Comparison of ENCODE assay signal across 8 cellular contexts in the genomic region with DNA sequence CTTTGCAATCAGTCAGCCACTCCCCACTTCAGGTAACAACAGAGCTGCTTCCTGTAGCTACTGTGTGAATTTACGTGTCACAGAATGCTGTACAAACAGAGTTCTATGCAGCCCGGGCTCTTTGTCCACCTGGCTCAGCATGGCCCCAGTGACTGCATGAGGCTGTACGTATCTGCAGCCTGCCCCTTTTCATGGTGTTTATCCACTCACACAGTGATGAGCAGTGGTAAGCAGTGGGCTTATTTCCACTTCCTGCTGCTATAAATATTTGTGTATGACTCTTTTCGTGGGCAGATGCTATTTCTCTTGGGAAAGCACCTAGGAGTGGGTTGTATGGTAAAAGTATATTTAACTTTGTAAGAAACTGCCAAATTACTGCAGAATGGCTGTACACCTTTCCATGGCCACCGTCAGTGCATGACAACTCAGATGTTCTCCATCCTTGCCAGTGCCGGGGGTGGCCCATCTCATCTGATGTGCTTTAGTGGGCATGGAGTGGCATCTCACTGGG.
A peak's percentile ranks its signal among the peaks of the same experiment; 100 is the strongest.
DNase-seq lines count a peak whose midpoint lies in the region; ATAC-seq and TF ChIP-seq lines count a peak whose summit lies in the region.

No MANE protein-coding gene starts in this region.

- in situ Hi-C loops in astrocyte of the spinal cord (cut with HindIII; ENCODE audit: low sequenced_read_pairs), result no loop called here

- DNase-seq in NCI-H345 treated with DMSO at 0.1 percent for 48 hours (lab: John Stamatoyannopoulos, UW; ENCODE audit: unreplicated experiment) (peak; percentile 28), astrocyte of the spinal cord (ENCODE audit: low read depth, low spot score) (peak; percentile 27), putamen (ENCODE audit: low spot score) (no peak), NCI-H2171 treated with DMSO at 0.1 percent for 48 hours (lab: John Stamatoyannopoulos, UW) (no peak), SIG-M5 treated with dmso at 0.1 percent for 504 hours (lab: John Stamatoyannopoulos, UW; ENCODE audit: unreplicated experiment) (no peak)
- DNase-seq in stimulated activated CD4-positive, alpha-beta T cell treated with anti-CD3 and anti-CD28 coated beads, Interleukin-1b, Interleukin-23, amount 100 ng/mL, for 4 hours (ENCODE audit: low read depth in 2 of 2), result peak; percentile 37

- no peak for TF ChIP-seq CTCF in astrocyte of the spinal cord (IDR thresholded peaks at IDR 0.05; ENCODE audit: low read depth, low read length)

- peak; percentile 81 for ATAC-seq in GM19372 (IDR thresholded peaks at IDR 0.05; ENCODE audit: low read depth, unreplicated experiment)
- no peak for ATAC-seq in HG03135 (IDR thresholded peaks at IDR 0.05; ENCODE audit: unreplicated experiment)

- H3K4me3 ChIP-seq in astrocyte of the spinal cord (ENCODE audit: low read depth, low read length), result no peak overlapping the region

Comparison
In these comparisons a context has a peak if more than half of its experiments do, and no peak if none do; other contexts are left out.
1. DNase-seq: peak in NCI-H345 treated with DMSO at 0.1 percent for 48 hours (single experiment), astrocyte of the spinal cord (single experiment) and stimulated activated CD4-positive, alpha-beta T cell treated with anti-CD3 and anti-CD28 coated beads, Interleukin-1b, Interleukin-23, amount 100 ng/mL, for 4 hours (2 of 2); none in putamen (single experiment), NCI-H2171 treated with DMSO at 0.1 percent for 48 hours (single experiment) and SIG-M5 treated with dmso at 0.1 percent for 504 hours (single experiment).